Comparison of ENCODE assay signal across 10 cellular contexts in the genomic region with DNA sequence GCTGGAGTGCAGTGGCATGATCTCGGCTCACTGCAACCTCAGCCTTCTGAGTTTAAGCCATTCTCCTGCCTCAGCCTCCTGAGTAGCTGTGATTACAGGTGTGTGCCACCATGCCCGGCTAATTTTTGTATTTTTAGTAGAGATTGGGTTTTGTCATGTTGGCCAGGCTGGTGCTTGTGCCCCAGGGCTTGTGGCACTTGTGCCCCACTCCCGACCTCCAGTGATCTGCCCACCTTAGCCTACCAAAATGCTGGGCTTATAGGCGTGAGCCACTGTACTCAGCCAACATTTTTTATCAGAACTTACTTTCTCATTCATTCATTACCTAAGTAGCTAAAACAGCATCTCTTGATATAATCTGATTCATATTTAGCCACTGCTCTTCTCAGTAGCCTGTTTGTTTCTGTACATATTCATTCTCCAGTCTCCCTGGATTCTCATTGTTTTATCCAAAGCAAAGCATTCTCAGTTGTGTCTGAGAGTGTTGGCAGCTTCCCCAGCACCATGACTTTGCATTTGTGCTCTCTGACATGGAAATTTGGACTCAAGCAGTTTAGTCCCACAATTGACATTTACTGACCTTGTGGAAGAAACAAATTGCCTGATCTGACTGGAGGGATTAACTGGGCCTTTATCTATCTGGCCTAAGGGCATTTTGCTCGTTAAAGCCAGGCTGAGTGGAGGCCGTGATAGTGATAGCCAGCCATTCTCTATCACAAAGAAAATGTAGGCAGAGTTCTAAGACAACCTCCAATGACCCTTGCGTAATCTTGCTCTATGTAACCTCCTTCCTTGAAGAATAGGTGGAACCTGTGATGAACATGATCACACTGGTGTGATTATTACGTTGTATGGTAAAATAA. TPM values are rescaled to one million over a fixed set of nuclear protein-coding genes. Genes with fewer than 3 reads are reported as not detected.
DNase-seq lines count a peak whose midpoint lies in the region; ATAC-seq and TF ChIP-seq lines count a peak whose summit lies in the region.
"Had no signal": no experiment of that assay in that cellular context is flagged by ENCODE, and none has a peak within 500 bp of the region (broad histone marks: within the 10 kb centered on the region; RNA-seq: fewer than 3 reads in every experiment).

No MANE protein-coding gene starts in this region.

- peaks cover 8% of the 10 kb centered on the region for H3K9me3 Mint-ChIP-seq in activated T-cell treated with anti-CD3 and anti-CD28 coated beads, Interleukin-2, amount 50 U/mL, for 4 hours

- H3K27me3 Mint-ChIP-seq in activated T-cell treated with anti-CD3 and anti-CD28 coated beads, Interleukin-2, amount 50 U/mL, for 4 hours (ENCODE audit: low read depth) = peaks cover 5% of the 10 kb centered on the region

- ATAC-seq in left ventricle myocardium superior = peak; percentile 93
- ATAC-seq in sciatic nerve = peak; percentile 97
- no peak for ATAC-seq in activated T-cell treated with anti-CD3 and anti-CD28 coated beads, Interleukin-2, amount 50 U/mL, for 4 hours
- ATAC-seq in HG03442 (IDR thresholded peaks at IDR 0.05; ENCODE audit: unreplicated experiment) = no peak
- no peak for ATAC-seq in GM19395 (IDR thresholded peaks at IDR 0.05; ENCODE audit: unreplicated experiment)

- H3K4me3 Mint-ChIP-seq in activated T-cell treated with anti-CD3 and anti-CD28 coated beads, Interleukin-2, amount 50 U/mL, for 4 hours = no peak overlapping the region

- DNase-seq in GM03348 (ENCODE audit: low spot score) (peak; percentile 69), left ventricle myocardium superior (peak; percentile 78), sciatic nerve (ENCODE audit: low spot score) (peak; percentile 90), GM10266 (ENCODE audit: extremely low spot score) (no peak)
- no peak for DNase-seq in activated T-cell treated with anti-CD3 and anti-CD28 coated beads, Interleukin-2, amount 50 U/mL, for 4 hours

- intact Hi-C loops in left ventricle myocardium superior (cut with micrococcal nuclease) = no loop called here
- intact Hi-C loops in sciatic nerve (cut with DNase I) = no loop called here

- no peaks in the 10 kb centered on the region for H3K4me1 Mint-ChIP-seq in activated T-cell treated with anti-CD3 and anti-CD28 coated beads, Interleukin-2, amount 50 U/mL, for 4 hours (ENCODE audit: low read depth)

- no peaks in the 10 kb centered on the region for H3K36me3 Mint-ChIP-seq in activated T-cell treated with anti-CD3 and anti-CD28 coated beads, Interleukin-2, amount 50 U/mL, for 4 hours (ENCODE audit: insufficient read depth)

- H3K27ac ChIP-seq in angular gyrus (ENCODE audit: low read depth, low read length) = peak overlapping the region; percentile 97
- H3K27ac ChIP-seq: neutrophil had no signal

- no peak for TF ChIP-seq CTCF in GM10266 (IDR thresholded peaks at IDR 0.05; ENCODE audit: control insufficient read depth, insufficient read depth, low read depth, missing control alignments)

RNA-seq across cellular contexts. Expression of gene AKR1B15, which starts 44.9 kb away (rescaled TPM):
- total RNA-seq in left ventricle myocardium superior = not detected
- total RNA-seq in sciatic nerve = 1.3 TPM
- not detected for total RNA-seq in activated T-cell treated with anti-CD3 and anti-CD28 coated beads, Interleukin-2, amount 50 U/mL, for 4 hours
- total RNA-seq: T-helper 2 cell treated with Interferon-gamma antibody and Interleukin-4, amounts not matched to agents 100 ng/mL and 5 ng/mL, for 36 hours had no signal

RNA-seq across cellular contexts. Expression of gene BPGM, which starts 52.9 kb away (rescaled TPM):
- 15.2 TPM for total RNA-seq in left ventricle myocardium superior
- 28.2 TPM for total RNA-seq in sciatic nerve
- total RNA-seq in activated T-cell treated with anti-CD3 and anti-CD28 coated beads, Interleukin-2, amount 50 U/mL, for 4 hours = 10 to 100 TPM; 12.5 to 14.7 (median 13.4) TPM

Comparison
In these comparisons a context has a peak if more than half of its experiments do, and no peak if none do; other contexts are left out.
1. DNase-seq: peak in GM03348 (single experiment), left ventricle myocardium superior (single experiment) and sciatic nerve (single experiment); none in activated T-cell treated with anti-CD3 and anti-CD28 coated beads, Interleukin-2, amount 50 U/mL, for 4 hours (single experiment) and GM10266 (single experiment).
2. ATAC-seq: peak in left ventricle myocardium superior (single experiment) and sciatic nerve (single experiment); none in activated T-cell treated with anti-CD3 and anti-CD28 coated beads, Interleukin-2, amount 50 U/mL, for 4 hours (0 of 2), HG03442 (single experiment) and GM19395 (single experiment).